In the genomic region with DNA sequence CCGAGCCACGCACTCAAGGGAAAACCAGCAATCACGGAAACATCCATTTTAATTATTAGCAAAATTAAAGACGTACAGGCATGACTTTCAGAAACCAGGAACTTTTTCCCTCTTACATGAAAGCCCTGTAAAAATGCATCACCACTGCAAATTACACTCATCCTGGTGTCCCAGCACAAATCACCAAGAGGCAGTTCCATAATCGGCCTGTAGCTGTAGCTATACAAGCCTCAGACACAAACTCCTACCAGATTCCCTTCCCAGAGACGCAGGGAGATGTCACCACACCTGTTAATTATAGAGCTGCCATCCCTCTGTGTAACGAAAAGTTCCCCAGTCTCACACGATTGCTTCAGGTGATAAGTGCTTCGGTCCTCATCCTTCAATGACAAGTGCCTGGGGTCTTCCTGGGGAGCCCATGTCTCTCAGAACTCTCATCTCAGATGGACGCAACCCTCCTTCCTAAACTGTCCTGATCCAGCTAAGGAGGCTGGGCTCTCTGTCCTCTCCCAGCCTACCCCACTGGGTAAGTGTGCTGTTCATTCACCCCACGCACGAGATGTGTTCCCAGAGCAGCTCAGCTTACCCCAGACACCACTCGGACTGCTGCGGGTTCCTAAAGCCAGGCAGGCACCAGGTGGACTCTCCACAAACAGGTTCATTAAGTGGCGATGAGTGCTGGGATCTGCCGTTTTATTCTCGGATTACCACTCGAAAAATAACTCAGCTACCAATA, we compare ENCODE assay signal across 16 cellular contexts. TPM values are rescaled to one million over a fixed set of nuclear protein-coding genes. Genes with fewer than 3 reads are reported as not detected.
DNase-seq lines count a peak whose midpoint lies in the region; ATAC-seq, FAIRE-seq and TF ChIP-seq lines count a peak whose summit lies in the region.
"Had no signal": no experiment of that assay in that cellular context is flagged by ENCODE, and none has a peak within 500 bp of the region (broad histone marks: within the 10 kb centered on the region; RNA-seq: fewer than 3 reads in every experiment).

No MANE protein-coding gene starts in this region.

- H4K8ac ChIP-seq in H9 (replicated peaks; ENCODE audit: insufficient read length, low read depth, low read length): no peak overlapping the region

- H3K36me3 Mint-ChIP-seq in H9 (ENCODE audit: insufficient read depth in 1 of 3, low read depth in 3 of 3) (peaks cover 50 to 80% (median 71%) of the 10 kb centered on the region in 3 experiments), astrocyte (ENCODE audit: low read depth, unreplicated experiment) (peaks cover 19% of the 10 kb centered on the region), glutamatergic neuron (ENCODE audit: unreplicated experiment) (no peaks in the 10 kb centered on the region)

- no peaks in the 10 kb centered on the region for H3K36me3 ChIP-seq in astrocyte (ENCODE audit: insufficient read depth, low read length)
- no peaks in the 10 kb centered on the region for H3K36me3 ChIP-seq in smooth muscle cell (ENCODE audit: low read depth)
- H3K36me3 ChIP-seq: BLaER1 treated with 17β-estradiol and CSF1 and Interleukin-3, amounts not matched to agents 10 nM and 100 nM had no signal

- H3K4me1 Mint-ChIP-seq in H9 (peaks cover 70 to 72% of the 10 kb centered on the region in 2 experiments), astrocyte (ENCODE audit: low read depth, unreplicated experiment) (peaks cover 32% of the 10 kb centered on the region), glutamatergic neuron (ENCODE audit: low read depth, unreplicated experiment) (peaks cover 16% of the 10 kb centered on the region)

- H4K91ac ChIP-seq in H9 (ENCODE audit: insufficient read length, low read depth, low read length): no peak overlapping the region

- H3K4me3 ChIP-seq in astrocyte (ENCODE audit: insufficient read depth, low read depth, low read length) (no peak overlapping the region), smooth muscle cell (no peak overlapping the region)
- H3K4me3 ChIP-seq: BLaER1 treated with 17β-estradiol and CSF1 and Interleukin-3, amounts not matched to agents 10 nM and 100 nM; K562 had no signal

- H3K4ac ChIP-seq in H9 (ENCODE audit: low read depth, low read length): no peak overlapping the region

- H2BK5ac ChIP-seq in H9 (ENCODE audit: insufficient read length, low read length): no peak overlapping the region

- H3K9ac ChIP-seq in H9 (ENCODE audit: extremely low read depth, insufficient read length, low read length) (no peak overlapping the region), astrocyte (ENCODE audit: low read length) (no peak overlapping the region), smooth muscle cell (ENCODE audit: low read depth) (no peak overlapping the region)
- H3K9ac ChIP-seq: BLaER1 treated with 17β-estradiol and CSF1 and Interleukin-3, amounts not matched to agents 10 nM and 100 nM had no signal

- H3K9me3 Mint-ChIP-seq in H9 (peaks cover 3 to 6% of the 10 kb centered on the region in 2 experiments; a peak in 4 of 5 replicates), astrocyte (ENCODE audit: unreplicated experiment) (peaks cover 1% of the 10 kb centered on the region), glutamatergic neuron (ENCODE audit: unreplicated experiment) (peaks cover 3% of the 10 kb centered on the region)
- H3K9me3 Mint-ChIP-seq: activated CD8-positive, alpha-beta T cell treated with anti-CD3 and anti-CD28 coated beads for 36 hours had no signal

- H3K27ac ChIP-seq in H9 (ENCODE audit: insufficient read length, low read depth, low read length) (no peak overlapping the region), astrocyte (ENCODE audit: low read depth, low read length) (no peak overlapping the region), smooth muscle cell (ENCODE audit: low read depth) (no peak overlapping the region)
- H3K27ac ChIP-seq: BLaER1 treated with 17β-estradiol and CSF1 and Interleukin-3, amounts not matched to agents 10 nM and 100 nM had no signal

- WGBS in H9 (ENCODE audit: extremely low coverage, insufficient read length, low lambda C conversion rate): no CpG with 5 or more reads among the region's 18 CpGs
- 76% methylated on average over 18 of the region's 18 CpGs for WGBS in smooth muscle cell (ENCODE audit: low lambda C conversion rate)

- peaks cover 4% of the 10 kb centered on the region for H3K23me2 ChIP-seq in H9 (ENCODE audit: insufficient read length, low read depth, low read length, poor library complexity, severe bottlenecking)

- peaks cover 2% of the 10 kb centered on the region for H4K20me1 ChIP-seq in H9 (ENCODE audit: control insufficient read depth, insufficient read depth, insufficient read length)
- H4K20me1 ChIP-seq in astrocyte (ENCODE audit: insufficient read depth, low read length): peaks cover 4% of the 10 kb centered on the region
- H4K20me1 ChIP-seq in smooth muscle cell (ENCODE audit: low read depth): peaks cover 98% of the 10 kb centered on the region

- DNase-seq in H9 (peak; percentile 17), astrocyte (ENCODE audit: low read depth) (no peak), glutamatergic neuron (no peak), smooth muscle cell (lab: John Stamatoyannopoulos, UW; ENCODE audit: unreplicated experiment) (no peak)
- DNase-seq in activated CD4-positive, alpha-beta T cell treated with anti-CD3 and anti-CD28 coated beads, Interleukin-2, amount 50 U/mL, for 48 hours: no peak
- DNase-seq in stimulated activated CD4-positive, alpha-beta T cell treated with anti-CD3 and anti-CD28 coated beads, Interleukin-2, amount 100 ng/mL, for 48 hours: no peak
- DNase-seq: activated CD8-positive, alpha-beta T cell treated with anti-CD3 and anti-CD28 coated beads for 36 hours; DND-41; HFFc6; mesenchymal stem cell; NCI-H446 treated with DMSO at 0.1 percent for 48 hours; stimulated activated naive CD8-positive, alpha-beta T cell treated with anti-CD3 and anti-CD28 coated beads, Interleukin-15, Interleukin-2, amounts not matched to agents 100 U/mL and 50 U/mL, for 24 hours had no signal

- H3K27me3 Mint-ChIP-seq in H9 (ENCODE audit: low read depth) (no peaks in the 10 kb centered on the region), astrocyte (ENCODE audit: low read depth, unreplicated experiment) (no peaks in the 10 kb centered on the region), glutamatergic neuron (ENCODE audit: unreplicated experiment) (peaks cover 3% of the 10 kb centered on the region)

- no peak overlapping the region for H4K5ac ChIP-seq in H9 (ENCODE audit: insufficient read length, low read depth, low read length)

- no peak overlapping the region for H2BK20ac ChIP-seq in H9 (ENCODE audit: low read depth, low read length, poor library complexity, severe bottlenecking)

- no peak overlapping the region for H3T11ph ChIP-seq in H9 (ENCODE audit: low read length)

- peak; percentile 39; the same call in 2 of the 3 replicates for TF ChIP-seq CTCF in H9 (conservative IDR thresholded peaks at IDR 0.05)
- TF ChIP-seq CTCF in astrocyte (IDR thresholded peaks at IDR 0.05; ENCODE audit: insufficient read depth, low read depth, low read length): no peak
- TF ChIP-seq CTCF in glutamatergic neuron (IDR thresholded peaks at IDR 0.05; ENCODE audit: partially characterized antibody, unreplicated experiment): peak; percentile 38
- TF ChIP-seq CTCF in smooth muscle cell (IDR thresholded peaks at IDR 0.05; ENCODE audit: borderline replicate concordance, insufficient read depth, poor library complexity, severe bottlenecking): peak; percentile 10

- H3K4me1 ChIP-seq in H9 (ENCODE audit: insufficient read depth, low read length) (peaks cover 15% of the 10 kb centered on the region), astrocyte (ENCODE audit: insufficient read depth, low read length) (peaks cover 11% of the 10 kb centered on the region), smooth muscle cell (ENCODE audit: low read depth) (peaks cover 48% of the 10 kb centered on the region)

- no peaks in the 10 kb centered on the region for H3K9me3 ChIP-seq in H9 (ENCODE audit: control insufficient read depth, low read depth, low read length)
- no peaks in the 10 kb centered on the region for H3K9me3 ChIP-seq in astrocyte (ENCODE audit: insufficient read depth, low read depth, low read length)
- H3K9me3 ChIP-seq in smooth muscle cell (replicated peaks; ENCODE audit: low read depth): no peaks in the 10 kb centered on the region
- H3K9me3 ChIP-seq: BLaER1 treated with 17β-estradiol and CSF1 and Interleukin-3, amounts not matched to agents 10 nM and 100 nM had no signal

- no peak overlapping the region for H3K14ac ChIP-seq in H9 (ENCODE audit: insufficient read depth, low read length)

- H3F3A ChIP-seq in smooth muscle cell (ENCODE audit: low read depth): peaks cover 6% of the 10 kb centered on the region

- H2AFZ ChIP-seq in H9 (ENCODE audit: low read length): no peak overlapping the region
- H2AFZ ChIP-seq in astrocyte (ENCODE audit: low read depth, low read length): no peak overlapping the region
- H2AFZ ChIP-seq in smooth muscle cell (ENCODE audit: low read depth): no peak overlapping the region

- peak overlapping the region; percentile 40 to 80 (median 50); a peak in 5 of 7 replicates for H3K27ac Mint-ChIP-seq in H9
- peak overlapping the region; percentile 62 for H3K27ac Mint-ChIP-seq in astrocyte (ENCODE audit: unreplicated experiment)
- H3K27ac Mint-ChIP-seq in glutamatergic neuron (ENCODE audit: unreplicated experiment): no peak overlapping the region
- H3K27ac Mint-ChIP-seq: activated CD8-positive, alpha-beta T cell treated with anti-CD3 and anti-CD28 coated beads for 36 hours; HFFc6 had no signal

- no peak overlapping the region for H2BK120ac ChIP-seq in H9 (ENCODE audit: low read depth, low read length, poor library complexity, severe bottlenecking)

- H3K27me3 ChIP-seq in H9 (ENCODE audit: insufficient read depth, low read length): no peaks in the 10 kb centered on the region
- H3K27me3 ChIP-seq in astrocyte (ENCODE audit: insufficient read depth, low read length): peaks cover 32% of the 10 kb centered on the region
- H3K27me3 ChIP-seq in smooth muscle cell (ENCODE audit: low read depth): no peaks in the 10 kb centered on the region

- no peak for FAIRE-seq in astrocyte (lab: Jason Lieb, UNC)
- FAIRE-seq: K562 had no signal

- no peak overlapping the region for H3K56ac ChIP-seq in H9 (ENCODE audit: insufficient read length, low read depth, low read length)

- ATAC-seq in GM19395 (IDR thresholded peaks at IDR 0.05; ENCODE audit: unreplicated experiment): no peak
- no peak for ATAC-seq in HG03469 (IDR thresholded peaks at IDR 0.05; ENCODE audit: unreplicated experiment)
- ATAC-seq: activated CD8-positive, alpha-beta T cell treated with anti-CD3 and anti-CD28 coated beads for 36 hours; K562; stimulated activated naive CD8-positive, alpha-beta T cell treated with anti-CD3 and anti-CD28 coated beads, Interleukin-15, Interleukin-2, amounts not matched to agents 100 U/mL and 50 U/mL, for 24 hours had no signal

- H3K79me1 ChIP-seq in H9 (ENCODE audit: insufficient read depth, low read depth, low read length, poor library complexity, severe bottlenecking): peaks cover 6% of the 10 kb centered on the region

- H3K4me3 Mint-ChIP-seq in H9 (peak overlapping the region; percentile 2 to 15; a peak in 3 of 5 replicates), astrocyte (ENCODE audit: unreplicated experiment) (no peak overlapping the region), glutamatergic neuron (ENCODE audit: unreplicated experiment) (no peak overlapping the region)
- H3K4me3 Mint-ChIP-seq: activated CD8-positive, alpha-beta T cell treated with anti-CD3 and anti-CD28 coated beads for 36 hours; HFFc6 had no signal

- H3K4me2 ChIP-seq in H9 (ENCODE audit: insufficient read depth, insufficient read length, low read length) (no peak overlapping the region), astrocyte (ENCODE audit: low read length) (no peak overlapping the region), smooth muscle cell (peak overlapping the region; percentile 95)
- H3K4me2 ChIP-seq: BLaER1 treated with 17β-estradiol and CSF1 and Interleukin-3, amounts not matched to agents 10 nM and 100 nM had no signal

- H3K79me2 ChIP-seq in H9 (ENCODE audit: insufficient read depth, low read length) (peaks cover 67% of the 10 kb centered on the region; the same call in 1 of the 2 replicates), astrocyte (ENCODE audit: insufficient read depth, low read length) (peaks cover 3% of the 10 kb centered on the region), smooth muscle cell (ENCODE audit: low read depth) (peaks cover 100% of the 10 kb centered on the region)

- H2AK5ac ChIP-seq in H9 (ENCODE audit: insufficient read length, low read length): no peak overlapping the region

- H2BK15ac ChIP-seq in H9 (ENCODE audit: low read depth, low read length): no peak overlapping the region

- H3K18ac ChIP-seq in H9 (ENCODE audit: insufficient read length, low read depth, low read length): no peak overlapping the region

- no peak overlapping the region for H3K23ac ChIP-seq in H9 (ENCODE audit: insufficient read length, low read depth, low read length)

- H2BK12ac ChIP-seq in H9 (ENCODE audit: insufficient read length, low read depth, low read length): no peak overlapping the region

RNA-seq across cellular contexts. Expression of a gene that starts 5.9 kb away (rescaled TPM):
- 133 and 135 TPM in 2 replicates for total RNA-seq in H9 (2021)
- total RNA-seq in astrocyte: 10.6 and 11.8 TPM in 2 replicates
- total RNA-seq in glutamatergic neuron (ENCODE audit: unreplicated experiment): 7.4 TPM
- total RNA-seq in smooth muscle cell: 85.9 and 115 TPM in 2 replicates
- 82.7 and 103 TPM in 2 replicates for polyA plus RNA-seq in smooth muscle cell
- total RNA-seq: activated CD8-positive, alpha-beta T cell treated with anti-CD3 and anti-CD28 coated beads for 36 hours; HFFc6 had no signal
- polyA plus RNA-seq: K562 had no signal

Comparison
In these comparisons a context has a peak if more than half of its experiments do, and no peak if none do; other contexts are left out.
1. H3K4me3 Mint-ChIP-seq: peak in H9 (2 of 2); none in astrocyte (single experiment) and glutamatergic neuron (single experiment).